ENCODE assay signal across 17 cellular contexts in the genomic region with DNA sequence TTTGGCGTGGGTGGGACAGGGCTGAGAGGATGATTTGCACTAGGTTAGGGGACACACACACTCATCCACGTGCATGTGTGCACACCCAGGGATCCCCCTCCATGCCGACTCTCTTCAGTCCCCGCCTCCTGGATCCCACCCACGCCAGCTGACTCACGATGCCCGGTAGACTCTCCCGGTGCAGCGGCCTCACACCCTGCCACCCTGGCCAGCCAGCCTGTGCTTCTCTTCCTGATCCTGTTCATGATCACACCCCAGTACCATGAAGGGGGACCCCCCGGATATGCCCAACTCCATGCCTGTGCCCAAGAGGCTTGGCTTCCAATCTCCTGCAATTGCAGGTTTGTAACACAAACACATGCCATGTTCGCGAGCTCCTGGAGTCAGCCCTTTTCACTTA.
"Had no signal": no experiment of that assay in that cellular context is flagged by ENCODE, and none has a peak within 500 bp of the region (broad histone marks: within the 10 kb centered on the region; RNA-seq: fewer than 3 reads in every experiment).

No MANE protein-coding gene starts in this region.

- H3K4me1 ChIP-seq: heart right ventricle, lower lobe of right lung, uterus had no signal

- H3K36me3 ChIP-seq: heart right ventricle, lower lobe of right lung, uterus had no signal

- ATAC-seq: esophagus mucosa, heart right ventricle, left lobe of liver, lower lobe of right lung, sciatic nerve had no signal

- H3K27ac Mint-ChIP-seq: naive B cell had no signal

- H3K27ac ChIP-seq: heart right ventricle, lower lobe of right lung, skin epidermis, uterus had no signal

- DNase-seq: effector memory CD4-positive, alpha-beta T cell; heart right ventricle; hypothalamus; islet precursor cell; lower lobe of right lung; mesenchymal stem cell; naive B cell; stimulated activated CD4-positive, alpha-beta T cell treated with anti-CD3 and anti-CD28 coated beads, Interleukin-12 subunit alpha, Interleukin-12 subunit beta, amount 100 ng/mL, for 4 hours; stimulated activated naive CD4-positive, alpha-beta T cell; trophoblast cell; uterus had no signal

- H3K4me1 Mint-ChIP-seq: naive B cell had no signal

- H3K4me3 ChIP-seq: heart right ventricle, lower lobe of right lung, skin epidermis, uterus had no signal

- H3K36me3 Mint-ChIP-seq: naive B cell had no signal

- H3K9me3 ChIP-seq: heart right ventricle, lower lobe of right lung, uterus had no signal

- H3K4me3 Mint-ChIP-seq: naive B cell had no signal

- FAIRE-seq: endometrium, frontal cortex had no signal

- H3K27me3 ChIP-seq: uterus had no signal
